27 cellular contexts compared by ENCODE assay signal in the genomic region with DNA sequence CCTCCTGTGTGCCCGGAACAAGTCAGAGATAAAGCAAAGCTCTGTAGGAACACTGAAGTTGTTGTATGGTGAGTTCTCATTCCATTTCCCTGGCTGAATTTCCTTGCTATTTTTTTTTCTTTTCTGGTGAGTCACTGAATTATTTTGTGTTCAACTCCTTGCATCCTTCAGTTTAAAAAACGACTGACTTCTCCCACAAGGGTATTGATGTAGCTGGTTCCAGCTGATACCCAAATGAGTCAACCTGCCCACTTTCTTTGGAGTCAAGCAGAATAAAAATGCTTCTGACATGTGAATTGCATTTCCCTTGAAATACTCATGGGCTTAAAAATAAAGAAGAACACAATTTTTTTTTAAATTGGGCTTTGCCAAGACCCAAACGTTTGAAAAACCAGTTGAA.
"Had no signal": no experiment of that assay in that cellular context is flagged by ENCODE, and none has a peak within 500 bp of the region (broad histone marks: within the 10 kb centered on the region; RNA-seq: fewer than 3 reads in every experiment).

No MANE protein-coding gene starts in this region.

- H3K9ac ChIP-seq: SK-N-SH had no signal

- H3K27me3 ChIP-seq: SJSA1 had no signal

- H3K4me1 ChIP-seq: SJSA1 had no signal

- H3K27ac ChIP-seq: SJSA1 had no signal

- H3K36me3 ChIP-seq: SJSA1 had no signal

- H3K4me3 ChIP-seq: SJSA1 had no signal

- ATAC-seq: activated CD4-positive, alpha-beta T cell treated with anti-CD3 and anti-CD28 coated beads for 36 hours; activated CD4-positive, CD25-positive, alpha-beta regulatory T cell treated with anti-CD3 and anti-CD28 coated beads, Interleukin-2, amount 50 U/mL, for 24 hours; activated naive CD4-positive, alpha-beta T cell treated with anti-CD3 and anti-CD28 coated beads, Interleukin-2, amount 50 U/mL, for 72 hours; activated T-cell treated with anti-CD3 and anti-CD28 coated beads, Interleukin-2, amount 50 U/mL, for 4 hours; Panc1 had no signal

- DNase-seq: activated CD4-positive, alpha-beta T cell treated with anti-CD3 and anti-CD28 coated beads for 36 hours; activated CD4-positive, alpha-beta T cell treated with anti-CD3 and anti-CD28 coated beads, Interleukin-2, amount 10 ng/mL, durations not matched to agents 7 days and 5 days; activated CD4-positive, alpha-beta T cell treated with anti-CD3 and anti-CD28 coated beads, Interleukin-2, amount 50 U/mL, for 48 hours; activated CD8-positive, alpha-beta memory T cell treated with anti-CD3 and anti-CD28 coated beads, Interleukin-2, amount 50 U/mL, for 4 hours; activated gamma-delta T cell treated with Interleukin-2 at 50 U/mL for 16 hours; activated naive CD4-positive, alpha-beta T cell treated with anti-CD3 and anti-CD28 coated beads for 36 hours; activated T-cell treated with anti-CD3 and anti-CD28 coated beads for 4 hours; activated T-cell treated with anti-CD3 and anti-CD28 coated beads, Interleukin-2, amount 50 U/mL, for 4 hours; cerebellar nuclear complex; MM.1S; MV-4-11; NCI-H1092; NCI-H1436 treated with DMSO at 0.1 percent for 48 hours; NCI-H1694 treated with DMSO at 0.1 percent for 48 hours; NCI-H2081; NCI-H2171 treated with DMSO at 0.1 percent for 48 hours; NCI-H2227 treated with DMSO at 0.1 percent for 48 hours; NCI-H446; NCI-H510A treated with DMSO at 0.1 percent for 48 hours; NCI-H526 treated with DMSO at 0.1 percent for 48 hours; NCI-H82; SHP77; SK-N-SH had no signal

- H3K9me3 ChIP-seq: SJSA1, SK-N-SH had no signal
